8 cellular contexts compared by ENCODE assay signal in genomic region chr9:136283291-136284235, GRCh38. TPM values are rescaled to one million over a fixed set of nuclear protein-coding genes. Genes with fewer than 3 reads are reported as not detected.
DNase-seq lines count a peak whose midpoint lies in the region; ATAC-seq and TF ChIP-seq lines count a peak whose summit lies in the region.

No MANE protein-coding gene starts in this region.

- in situ Hi-C loops in transverse colon (cut with MboI; ENCODE audit: low pct_ligation_motif_present in 1 of 4, low pct_unique_long_range_greater_than_20kb in 1 of 4, low sequenced_read_pairs in 3 of 4), result loop anchor here in 2 of 4 donors (10.0 kb wide), 2 partner anchors 109 to 119 kb away; no protein-coding TSS in a partner anchor

- H3K9me2 ChIP-seq in Loucy (replicated peaks; ENCODE audit: low read depth, low read length), result no peaks in the 10 kb centered on the region
- H3K9me2 ChIP-seq in SK-N-SH, result no peaks in the 10 kb centered on the region

- no peaks in the 10 kb centered on the region for H3K4me1 ChIP-seq in CD4-positive, CD25-positive, alpha-beta regulatory T cell (ENCODE audit: control insufficient read depth, insufficient read depth, low read length, poor library complexity, severe bottlenecking)
- peaks cover 4% of the 10 kb centered on the region for H3K4me1 ChIP-seq in Loucy (ENCODE audit: insufficient read depth, low read length, poor library complexity, severe bottlenecking)
- peaks cover 0 to 11% of the 10 kb centered on the region in 2 experiments; a peak in 2 of 4 replicates for H3K4me1 ChIP-seq in SK-N-SH (ENCODE audit: control insufficient read depth in 1 of 2, insufficient read depth in 2 of 2, low read depth in 1 of 2, low read length in 1 of 2)
- peaks cover 3% of the 10 kb centered on the region for H3K4me1 ChIP-seq in cardiac muscle cell (ENCODE audit: low read depth)
- peaks cover 5 to 8% (median 7%) of the 10 kb centered on the region in 4 donors for H3K4me1 ChIP-seq in transverse colon

- peaks cover 0 to 6% (median 3%) of the 10 kb centered on the region in 4 donors for H3K4me1 Mint-ChIP-seq in CD4-positive, CD25-positive, alpha-beta regulatory T cell
- peaks cover 4% of the 10 kb centered on the region for H3K4me1 Mint-ChIP-seq in activated naive CD4-positive, alpha-beta T cell treated with anti-CD3 and anti-CD28 coated beads, Interleukin-2, amount 50 U/mL, for 24 hours

- no peaks in the 10 kb centered on the region for H3F3A ChIP-seq in Loucy (ENCODE audit: low read depth)
- H3F3A ChIP-seq in SK-N-SH (replicated peaks; ENCODE audit: insufficient read depth), result no peaks in the 10 kb centered on the region

- peak overlapping the region in 1 of 3 donors; percentile 31 for H3K27ac Mint-ChIP-seq in CD4-positive, CD25-positive, alpha-beta regulatory T cell
- H3K27ac Mint-ChIP-seq in activated naive CD4-positive, alpha-beta T cell treated with anti-CD3 and anti-CD28 coated beads, Interleukin-2, amount 50 U/mL, for 24 hours, result no peak overlapping the region

- no peaks in the 10 kb centered on the region for H3K36me3 ChIP-seq in CD4-positive, CD25-positive, alpha-beta regulatory T cell (ENCODE audit: control insufficient read depth, insufficient read depth, low read length)
- H3K36me3 ChIP-seq in Loucy (ENCODE audit: insufficient read depth, low read length) (no peaks in the 10 kb centered on the region), SK-N-SH (replicated peaks in 1 of 2; ENCODE audit: control insufficient read depth in 1 of 2, insufficient read depth in 2 of 2, low read length in 1 of 2) (no peaks in the 10 kb centered on the region), cardiac muscle cell (no peaks in the 10 kb centered on the region), transverse colon (no peaks in the 10 kb centered on the region)

- TF ChIP-seq RAD21 in SK-N-SH (IDR thresholded peaks at IDR 0.05; ENCODE audit: low read length), result peak; percentile 85

- H3K4me2 ChIP-seq in Loucy (ENCODE audit: low read depth, low read length, poor library complexity, severe bottlenecking) (peak overlapping the region; percentile 36), SK-N-SH (peak overlapping the region; percentile 52; the same call in 1 of the 2 replicates)

- 67% methylated on average over 9 of the region's 32 CpGs for WGBS in SK-N-SH (ENCODE audit: low lambda C conversion rate)
- 14% methylated on average over 25 of the region's 32 CpGs; no CpG with 5 or more reads in 1 of the 2 donors for WGBS in transverse colon (ENCODE audit: low coverage in 1 of 2), 2 donors

- no peaks in the 10 kb centered on the region for H3K9me3 ChIP-seq in CD4-positive, CD25-positive, alpha-beta regulatory T cell (ENCODE audit: control insufficient read depth in 2 of 2, low read length in 2 of 2)
- no peaks in the 10 kb centered on the region for H3K9me3 ChIP-seq in Loucy (ENCODE audit: insufficient read depth, low read depth, low read length)
- no peaks in the 10 kb centered on the region for H3K9me3 ChIP-seq in SK-N-SH
- H3K9me3 ChIP-seq in cardiac muscle cell (ENCODE audit: low read depth), result no peaks in the 10 kb centered on the region
- no peaks in the 10 kb centered on the region for H3K9me3 ChIP-seq in transverse colon

- intact Hi-C loops in posterior cingulate gyrus (cut with DNase I) (loop anchor here (1.0 kb wide), 1 partner anchor 113 kb away; no protein-coding TSS in a partner anchor), transverse colon (cut with DNase I; ENCODE audit: low total_unique reads) (loop anchor here (10.0 kb wide), 1 partner anchor 119 kb away; no protein-coding TSS in a partner anchor)

- H4K20me1 ChIP-seq in Loucy (ENCODE audit: insufficient read depth, low read length, poor library complexity, severe bottlenecking) (no peaks in the 10 kb centered on the region), SK-N-SH (ENCODE audit: insufficient read depth) (no peaks in the 10 kb centered on the region)

- H3K9ac ChIP-seq in Loucy (ENCODE audit: low read depth, low read length, poor library complexity, severe bottlenecking) (no peak overlapping the region), SK-N-SH (no peak overlapping the region)

- POLR2A ChIA-PET in SK-N-SH (lab: Yijun Ruan, JAX), result no interaction called here

- H2AFZ ChIP-seq in Loucy (ENCODE audit: low read length), result 0 out of 2 replicates have a peak overlapping the region, but pooled peaks have one; percentile 18
- H2AFZ ChIP-seq in SK-N-SH (ENCODE audit: low read depth), result no peak overlapping the region

- ATAC-seq in CD4-positive, CD25-positive, alpha-beta regulatory T cell (ENCODE audit: low read depth in 2 of 2), result peak; percentile 81 to 84
- peak; percentile 87 for ATAC-seq in GM19463 (IDR thresholded peaks at IDR 0.05; ENCODE audit: unreplicated experiment)

- TF ChIP-seq POLR2A in transverse colon (IDR thresholded peaks at IDR 0.05), result no peak

- peak; percentile 81 for TF ChIP-seq CTCF in Loucy (conservative IDR thresholded peaks at IDR 0.05; ENCODE audit: low read length)
- TF ChIP-seq CTCF in SK-N-SH (IDR thresholded peaks at IDR 0.05), result peak; percentile 83
- TF ChIP-seq CTCF in cardiac muscle cell (IDR thresholded peaks at IDR 0.05; ENCODE audit: low read depth, low read length), result peak; percentile 77
- peak; percentile 73 to 84 (median 82) for TF ChIP-seq CTCF in transverse colon (IDR thresholded peaks at IDR 0.05)

- H3K79me2 ChIP-seq in Loucy (ENCODE audit: insufficient read depth, low read length), result no peaks in the 10 kb centered on the region
- no peaks in the 10 kb centered on the region for H3K79me2 ChIP-seq in SK-N-SH (ENCODE audit: insufficient read depth)

- no peaks in the 10 kb centered on the region for H3K9me3 Mint-ChIP-seq in CD4-positive, CD25-positive, alpha-beta regulatory T cell
- no peaks in the 10 kb centered on the region for H3K9me3 Mint-ChIP-seq in activated naive CD4-positive, alpha-beta T cell treated with anti-CD3 and anti-CD28 coated beads, Interleukin-2, amount 50 U/mL, for 24 hours

- H3K27me3 Mint-ChIP-seq in CD4-positive, CD25-positive, alpha-beta regulatory T cell, result peaks cover 4% of the 10 kb centered on the region
- peaks cover 1% of the 10 kb centered on the region for H3K27me3 Mint-ChIP-seq in activated naive CD4-positive, alpha-beta T cell treated with anti-CD3 and anti-CD28 coated beads, Interleukin-2, amount 50 U/mL, for 24 hours

- CTCF ChIA-PET in SK-N-SH (lab: Yijun Ruan, JAX), result interaction anchor here (0.6 to 4.8 kb wide), 56 partner anchors 8 to 430 kb away, joined by 3 to 59 read pairs (median 4); partner anchors contain the start of genes CCDC187, GPSM1 and QSOX2

- no peak overlapping the region for H3K4me3 Mint-ChIP-seq in CD4-positive, CD25-positive, alpha-beta regulatory T cell
- H3K4me3 Mint-ChIP-seq in activated naive CD4-positive, alpha-beta T cell treated with anti-CD3 and anti-CD28 coated beads, Interleukin-2, amount 50 U/mL, for 24 hours, result peak overlapping the region; percentile 30

- TF ChIP-seq EP300 in SK-N-SH (IDR thresholded peaks at IDR 0.05; ENCODE audit: borderline replicate concordance in 1 of 2, low read depth in 1 of 2, low read length in 1 of 2) (no peak), transverse colon (IDR thresholded peaks at IDR 0.05; ENCODE audit: low read depth) (no peak)

- H3K4me3 ChIP-seq in CD4-positive, CD25-positive, alpha-beta regulatory T cell (ENCODE audit: low read depth, low read length), result no peak overlapping the region
- H3K4me3 ChIP-seq in Loucy (ENCODE audit: low read length, poor library complexity, severe bottlenecking) (peak overlapping the region; percentile 37), SK-N-SH (ENCODE audit: low read depth in 2 of 2, low read length in 1 of 2) (peak overlapping the region in 1 of 2 experiments; percentile 43; a peak in 1 of 4 replicates), cardiac muscle cell (no peak overlapping the region), transverse colon (peak overlapping the region in 3 of 4 donors; percentile 6 to 31 (median 15))

- peak; percentile 44 to 63 (median 61) for DNase-seq in CD4-positive, CD25-positive, alpha-beta regulatory T cell
- peak; percentile 94 for DNase-seq in SK-N-SH
- peak; percentile 77 to 86 for DNase-seq in cardiac muscle cell (ENCODE audit: low read depth in 1 of 2, low spot score in 1 of 2)
- peak; percentile 59 to 97 (median 84) for DNase-seq in posterior cingulate gyrus
- peak; percentile 82 for DNase-seq in transverse colon

- no peaks in the 10 kb centered on the region for H3K27me3 ChIP-seq in CD4-positive, CD25-positive, alpha-beta regulatory T cell (ENCODE audit: control insufficient read depth, insufficient read depth, low read length)
- no peaks in the 10 kb centered on the region for H3K27me3 ChIP-seq in Loucy (ENCODE audit: insufficient read depth, low read length, poor library complexity, severe bottlenecking)
- H3K27me3 ChIP-seq in SK-N-SH (ENCODE audit: insufficient read depth), result peaks cover 41% of the 10 kb centered on the region
- no peaks in the 10 kb centered on the region for H3K27me3 ChIP-seq in cardiac muscle cell
- H3K27me3 ChIP-seq in transverse colon, result peaks cover 32% of the 10 kb centered on the region

- H3K36me3 Mint-ChIP-seq in CD4-positive, CD25-positive, alpha-beta regulatory T cell, result no peaks in the 10 kb centered on the region
- H3K36me3 Mint-ChIP-seq in activated naive CD4-positive, alpha-beta T cell treated with anti-CD3 and anti-CD28 coated beads, Interleukin-2, amount 50 U/mL, for 24 hours, result no peaks in the 10 kb centered on the region

- no peak overlapping the region for H3K27ac ChIP-seq in CD4-positive, CD25-positive, alpha-beta regulatory T cell (ENCODE audit: insufficient read depth, low read length, poor library complexity, severe bottlenecking)
- no peak overlapping the region for H3K27ac ChIP-seq in SK-N-SH (ENCODE audit: low read depth in 2 of 2, low read length in 1 of 2)
- H3K27ac ChIP-seq in cardiac muscle cell, result no peak overlapping the region
- H3K27ac ChIP-seq in transverse colon, result peak overlapping the region in 1 of 4 donors; percentile 32

RNA-seq across cellular contexts. Expression of gene CCDC187, which starts 20.3 kb away (rescaled TPM):
- not detected for total RNA-seq in CD4-positive, CD25-positive, alpha-beta regulatory T cell
- not detected for polyA plus RNA-seq in CD4-positive, CD25-positive, alpha-beta regulatory T cell
- polyA plus RNA-seq in SK-N-SH (2012; rRNA removed) (not detected in 2 replicates), cardiac muscle cell (0.13 and 0.16 TPM in 2 replicates)
- not detected in 2 replicates for polyA plus RNA-seq in SK-N-SH (2012; cell fraction: cytosol; rRNA removed)
- 0.02 TPM in 1 of 2 replicates, not detected in the other for polyA plus RNA-seq in SK-N-SH (2012; cell fraction: nucleus; rRNA removed)
- total RNA-seq in cardiac muscle cell (0.56 and 1.3 TPM in 2 replicates), transverse colon (1 to 10 TPM in 1 of 4 donors, under 1 TPM in 2, not detected in 1; 0.40 to 1.1 (median 0.41) TPM)

RNA-seq across cellular contexts. Expression of gene QSOX2, which starts 38.0 kb away (rescaled TPM):
- total RNA-seq in CD4-positive, CD25-positive, alpha-beta regulatory T cell, result 16.6 TPM
- under 1 TPM; 0.33 to 0.63 (median 0.41) TPM for polyA plus RNA-seq in CD4-positive, CD25-positive, alpha-beta regulatory T cell
- polyA plus RNA-seq in SK-N-SH (2012; rRNA removed) (25.5 and 26.6 TPM in 2 replicates), cardiac muscle cell (1.7 TPM in 2 replicates)
- polyA plus RNA-seq in SK-N-SH (2012; cell fraction: cytosol; rRNA removed), result 20.2 and 23.7 TPM in 2 replicates
- 31.2 and 37.5 TPM in 2 replicates for polyA plus RNA-seq in SK-N-SH (2012; cell fraction: nucleus; rRNA removed)
- total RNA-seq in cardiac muscle cell (10.5 and 11.5 TPM in 2 replicates), transverse colon (10 to 100 TPM in 1 of 4 donors, 1 to 10 TPM in 3; 3.7 to 18.1 (median 4.8) TPM)

RNA-seq across cellular contexts. Expression of gene GPSM1, which starts 43.8 kb away (rescaled TPM):
- 12.3 TPM for total RNA-seq in CD4-positive, CD25-positive, alpha-beta regulatory T cell
- polyA plus RNA-seq in CD4-positive, CD25-positive, alpha-beta regulatory T cell, result 1 to 10 TPM in 3 of 4 donors, under 1 TPM in 1; 0.59 to 1.9 (median 1.2) TPM
- polyA plus RNA-seq in SK-N-SH (2012; rRNA removed) (22.8 and 26.7 TPM in 2 replicates), cardiac muscle cell (52.2 and 58.5 TPM in 2 replicates)
- polyA plus RNA-seq in SK-N-SH (2012; cell fraction: cytosol; rRNA removed), result 8.0 and 15.6 TPM in 2 replicates
- 105 and 135 TPM in 2 replicates for polyA plus RNA-seq in SK-N-SH (2012; cell fraction: nucleus; rRNA removed)
- total RNA-seq in cardiac muscle cell (88.3 and 116 TPM in 2 replicates), transverse colon (1 to 10 TPM; 2.3 to 8.6 (median 7.0) TPM)

Comparison
In these comparisons a context has a peak if more than half of its experiments do, and no peak if none do; other contexts are left out.
1. H3K4me3 ChIP-seq: peak in Loucy (single experiment) and transverse colon (3 of 4); none in CD4-positive, CD25-positive, alpha-beta regulatory T cell (single experiment) and cardiac muscle cell (single experiment).
2. Peak in every context shown above with its lines, with median percentiles within 50 percentile points of each other: DNase-seq and CTCF ChIP-seq.